ENCODE assay signal across 1 cellular context in genomic region chr14:99525699-99526080, GRCh38.
TF ChIP-seq lines count a peak whose summit lies in the region.

No MANE protein-coding gene starts in this region.

TF ChIP-seq in SK-N-SH treated with all-trans-retinoic acid at 6 μM for 48 hours, 23 proteins besides CTCF, POLR2A, EP300 and RAD21 (continued from another document):
- TF ChIP-seq TSHZ2 (CRISPR knock-in tag; IDR thresholded peaks at IDR 0.05), result no peak
- TF ChIP-seq TCF4 (CRISPR knock-in tag; IDR thresholded peaks at IDR 0.05; ENCODE audit: borderline replicate concordance), result no peak
- no peak for TF ChIP-seq ISL1 (CRISPR knock-in tag; IDR thresholded peaks at IDR 0.05)
- TF ChIP-seq ESRRG (CRISPR knock-in tag; IDR thresholded peaks at IDR 0.05), result no peak
- TF ChIP-seq ZFP3 (CRISPR knock-in tag; IDR thresholded peaks at IDR 0.05), result no peak
- TF ChIP-seq ZNF565 (CRISPR knock-in tag; conservative IDR thresholded peaks at IDR 0.05; ENCODE audit: low read depth), result no peak
- TF ChIP-seq SNAI2 (CRISPR knock-in tag; IDR thresholded peaks at IDR 0.05), result no peak
- no peak for TF ChIP-seq PATZ1 (CRISPR knock-in tag; IDR thresholded peaks at IDR 0.05; ENCODE audit: borderline replicate concordance)
- no peak for TF ChIP-seq ZC3H10 (CRISPR knock-in tag; IDR thresholded peaks at IDR 0.05)
- TF ChIP-seq POU6F1 (CRISPR knock-in tag; IDR thresholded peaks at IDR 0.05; ENCODE audit: borderline replicate concordance, low read depth), result no peak
TF ChIP-seq in SK-N-SH treated with all-trans-retinoic acid at 6 μM for 48 hours: peak in this region for 0.
